ENCODE assay signal across 21 cellular contexts in the genomic region with DNA sequence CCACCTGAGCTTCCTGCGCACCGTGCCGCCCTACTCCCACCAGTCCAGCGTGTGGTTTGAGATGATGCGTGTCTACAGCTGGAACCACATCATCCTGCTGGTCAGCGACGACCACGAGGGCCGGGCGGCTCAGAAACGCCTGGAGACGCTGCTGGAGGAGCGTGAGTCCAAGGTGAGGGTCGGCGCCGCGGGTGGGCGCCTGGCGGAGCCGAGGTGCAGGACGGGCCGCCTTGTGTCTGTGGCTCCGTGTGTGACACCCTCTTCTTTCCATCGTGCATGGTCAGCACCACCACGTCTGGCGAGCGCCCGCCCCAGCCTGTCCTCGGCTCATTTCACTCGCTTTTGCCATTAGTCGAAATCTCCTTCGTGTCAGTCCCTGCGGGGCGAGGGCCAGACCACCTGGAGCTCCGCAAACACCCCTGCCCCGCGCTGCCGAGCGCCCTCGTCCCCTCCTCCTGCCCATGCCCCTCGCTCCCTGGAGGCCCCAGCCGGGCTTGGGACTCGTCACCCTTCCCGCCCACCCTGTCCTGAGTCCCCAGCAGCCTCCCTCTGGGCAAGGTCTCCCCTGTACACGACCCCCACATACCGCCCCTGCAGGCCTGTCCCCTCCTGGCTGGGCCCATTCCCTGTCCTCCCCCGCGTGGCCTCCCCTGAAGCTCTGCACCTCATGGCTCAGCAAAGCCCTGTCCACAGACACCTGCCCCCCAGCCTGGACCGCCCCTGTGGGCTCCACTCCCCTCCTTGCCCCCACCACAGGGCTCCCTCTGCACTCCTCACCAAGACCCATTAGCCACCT. TPM values are rescaled to one million over a fixed set of nuclear protein-coding genes. Genes with fewer than 3 reads are reported as not detected.
A peak's percentile ranks its signal among the peaks of the same experiment; 100 is the strongest.
DNase-seq lines count a peak whose midpoint lies in the region; ATAC-seq, FAIRE-seq and TF ChIP-seq lines count a peak whose summit lies in the region.
"Had no signal": no experiment of that assay in that cellular context is flagged by ENCODE, and none has a peak within 500 bp of the region (broad histone marks: within the 10 kb centered on the region; RNA-seq: fewer than 3 reads in every experiment).

No MANE protein-coding gene starts in this region.

- peaks cover 69% of the 10 kb centered on the region for H3K27me3 Mint-ChIP-seq in stimulated activated naive CD8-positive, alpha-beta T cell treated with anti-CD3 and anti-CD28 coated beads, Interleukin-15, amount 100 ng/mL, for 72 hours

- no peak overlapping the region for H3K56ac ChIP-seq in H1 (replicated peaks; ENCODE audit: insufficient read length, low read depth, low read length)

- peaks cover 0 to 9% (median 0%) of the 10 kb centered on the region in 4 experiments; a peak in 2 of 7 replicates for H3K4me1 ChIP-seq in H1 (replicated peaks in 1 of 4; ENCODE audit: control insufficient read depth in 3 of 4, insufficient read depth in 4 of 4, low read length in 3 of 4)
- H3K4me1 ChIP-seq: Peyer's patch had no signal

- H2BK20ac ChIP-seq in H1 (ENCODE audit: low read length): no peak overlapping the region

- DNase-seq in stimulated activated naive CD8-positive, alpha-beta T cell treated with anti-CD3 and anti-CD28 coated beads, Interleukin-15, amount 100 ng/mL, for 72 hours: no peak
- no peak for DNase-seq in stimulated activated naive CD8-positive, alpha-beta T cell treated with anti-CD3 and anti-CD28 coated beads, Interleukin-15, Interleukin-2, amounts not matched to agents 100 U/mL and 50 U/mL, for 24 hours
- DNase-seq in H1 (ENCODE audit: low read depth in 1 of 2, low spot score in 2 of 2): no peak
- no peak for DNase-seq in T1000 (lab: John Stamatoyannopoulos, UW)
- DNase-seq in DMS114 treated with DMSO at 0.1 percent for 48 hours (lab: John Stamatoyannopoulos, UW; ENCODE audit: unreplicated experiment): no peak
- DNase-seq: AML-193, GF-D8, GM23248, NCI-H1048, NCI-H1436, NCI-H2029, NCI-H2171, NCI-H446, NCI-H526 treated with DMSO at 0.1 percent for 48 hours, Peyer's patch, SIG-M5 had no signal

- H4K8ac ChIP-seq in H1 (ENCODE audit: extremely low read depth, insufficient read depth, low read length): no peak overlapping the region

- no peak overlapping the region for H3K4me2 ChIP-seq in H1 (ENCODE audit: insufficient read depth in 1 of 2, low read depth in 2 of 2, low read length in 2 of 2)

- H2BK120ac ChIP-seq in H1 (replicated peaks; ENCODE audit: low read depth, low read length): no peak overlapping the region

- H3K9me3 ChIP-seq in H1 (ENCODE audit: insufficient read depth in 2 of 2, low read depth in 1 of 2, low read length in 1 of 2): no peaks in the 10 kb centered on the region
- H3K9me3 ChIP-seq: Peyer's patch had no signal

- 0 out of 2 replicates have a peak overlapping the region, but pooled peaks have one; percentile 61 for H2BK15ac ChIP-seq in H1 (ENCODE audit: low read length)

- 83% methylated on average over 35 of the region's 49 CpGs; no CpG with 5 or more reads in 1 of the 2 experiments for WGBS in H1 (ENCODE audit: extremely low coverage in 1 of 2, insufficient coverage in 1 of 2, insufficient read length in 1 of 2, insufficient replicate concordance in 2 of 2, low coverage in 1 of 2, low lambda C conversion rate in 2 of 2, missing lambda C conversion rate in 1 of 2), 2 experiments

- no peak overlapping the region for H3K18ac ChIP-seq in H1 (ENCODE audit: extremely low read depth, low read length)

- CTCF ChIA-PET in H1 (lab: Charles Lee; ENCODE audit: partially characterized antibody): interaction anchor here (0.7 to 1.4 kb wide), 7 partner anchors 15 to 117 kb away, joined by 3 read pairs; no protein-coding TSS in a partner anchor

- no peak overlapping the region for H3K9ac ChIP-seq in H1 (replicated peaks in 1 of 4; ENCODE audit: extremely low read depth in 1 of 4, low read depth in 3 of 4, low read length in 3 of 4)
- H3K9ac ChIP-seq: GM23248 had no signal

- H4K20me1 ChIP-seq in H1 (replicated peaks in 1 of 2; ENCODE audit: control insufficient read depth in 1 of 2, insufficient read depth in 2 of 2, low read length in 2 of 2): peaks cover 0 to 13% of the 10 kb centered on the region in 2 experiments

- H3K27ac ChIP-seq in H1 (ENCODE audit: low read depth, low read length): no peak overlapping the region
- H3K27ac ChIP-seq: GM23248, Peyer's patch had no signal

- no peak overlapping the region for H3K27ac Mint-ChIP-seq in stimulated activated naive CD8-positive, alpha-beta T cell treated with anti-CD3 and anti-CD28 coated beads, Interleukin-15, amount 100 ng/mL, for 72 hours
- H3K27ac Mint-ChIP-seq: CD14-positive monocyte had no signal

- no peak overlapping the region for H3K23ac ChIP-seq in H1 (ENCODE audit: insufficient read length)

- no peaks in the 10 kb centered on the region for H3K36me3 ChIP-seq in H1 (ENCODE audit: control insufficient read depth in 2 of 4, insufficient read depth in 4 of 4, low read length in 3 of 4)
- H3K36me3 ChIP-seq: Peyer's patch had no signal

- no peak overlapping the region for H2BK5ac ChIP-seq in H1 (ENCODE audit: low read depth, low read length)

- no peaks in the 10 kb centered on the region for H3K79me1 ChIP-seq in H1 (ENCODE audit: low read depth, low read length)

- POLR2A ChIA-PET in H1 (lab: Charles Lee; ENCODE audit: partially characterized antibody): interaction anchor here (0.9 to 1.3 kb wide), 2 partner anchors 8 to 77 kb away, joined by 3 to 7 read pairs; partner anchors contain the start of gene GRIN1

- peaks cover 10% of the 10 kb centered on the region for H3K4me1 Mint-ChIP-seq in stimulated activated naive CD8-positive, alpha-beta T cell treated with anti-CD3 and anti-CD28 coated beads, Interleukin-15, amount 100 ng/mL, for 72 hours
- H3K4me1 Mint-ChIP-seq: CD14-positive monocyte had no signal

- no peak overlapping the region for H2BK12ac ChIP-seq in H1 (ENCODE audit: low read depth, low read length)

- no peak overlapping the region for H3K4ac ChIP-seq in H1 (replicated peaks; ENCODE audit: insufficient read length, low read depth, low read length)

- FAIRE-seq in H1 (lab: Jason Lieb, UNC): no peak

- no peaks in the 10 kb centered on the region for H3K23me2 ChIP-seq in H1 (ENCODE audit: low read depth, low read length)

- no peaks in the 10 kb centered on the region for H3K9me3 Mint-ChIP-seq in stimulated activated naive CD8-positive, alpha-beta T cell treated with anti-CD3 and anti-CD28 coated beads, Interleukin-15, amount 100 ng/mL, for 72 hours

- H2AK5ac ChIP-seq in H1 (ENCODE audit: low read depth, low read length): no peak overlapping the region

- TF ChIP-seq RAD21 in Ishikawa (IDR thresholded peaks at IDR 0.05; ENCODE audit: low read depth): no peak
- no peak for TF ChIP-seq RAD21 in H1 (IDR thresholded peaks at IDR 0.05 in 1 of 2, conservative IDR thresholded peaks at IDR 0.05 in 1 of 2; ENCODE audit: low read depth in 2 of 2, low read length in 2 of 2)

- no peak overlapping the region for H3K4me3 ChIP-seq in H1 (ENCODE audit: extremely low read depth in 1 of 4, insufficient read depth in 2 of 4, low read depth in 3 of 4, low read length in 4 of 4)
- H3K4me3 ChIP-seq: GM23248, Peyer's patch had no signal

- H3K4me3 Mint-ChIP-seq in stimulated activated naive CD8-positive, alpha-beta T cell treated with anti-CD3 and anti-CD28 coated beads, Interleukin-15, amount 100 ng/mL, for 72 hours: no peak overlapping the region
- H3K4me3 Mint-ChIP-seq: CD14-positive monocyte had no signal

- H2AFZ ChIP-seq in H1 (ENCODE audit: low read length): no peak overlapping the region
- H2AFZ ChIP-seq: GM23248 had no signal

- TF ChIP-seq EP300 in Ishikawa (IDR thresholded peaks at IDR 0.05; ENCODE audit: borderline replicate concordance): no peak
- no peak for TF ChIP-seq EP300 in H1 (IDR thresholded peaks at IDR 0.05; ENCODE audit: borderline replicate concordance in 1 of 2, low read depth in 2 of 2, low read length in 2 of 2)

- H3K27me3 ChIP-seq in H1 (replicated peaks in 1 of 4; ENCODE audit: control insufficient read depth in 3 of 4, extremely low read depth in 1 of 4, insufficient read depth in 3 of 4, low read length in 3 of 4): peaks cover 0 to 30% (median 26%) of the 10 kb centered on the region in 4 experiments; a peak in 6 of 7 replicates

- peak; percentile 5 for ATAC-seq in stimulated activated naive CD8-positive, alpha-beta T cell treated with anti-CD3 and anti-CD28 coated beads, Interleukin-15, amount 100 ng/mL, for 72 hours
- ATAC-seq in stimulated activated naive CD8-positive, alpha-beta T cell treated with anti-CD3 and anti-CD28 coated beads, Interleukin-15, Interleukin-2, amounts not matched to agents 100 U/mL and 50 U/mL, for 24 hours: no peak
- ATAC-seq in GM18867 (IDR thresholded peaks at IDR 0.05; ENCODE audit: unreplicated experiment): no peak
- ATAC-seq: HCT116 had no signal

- no peaks in the 10 kb centered on the region for H3K79me2 ChIP-seq in H1 (ENCODE audit: control insufficient read depth in 1 of 2, insufficient read depth in 2 of 2, low read length in 2 of 2)

- H4K5ac ChIP-seq in H1 (ENCODE audit: insufficient read length, low read depth, low read length): no peak overlapping the region

- no peak for TF ChIP-seq POLR2A in H1 (IDR thresholded peaks at IDR 0.05; ENCODE audit: control extremely low read depth in 1 of 2, low read depth in 2 of 2, low read length in 2 of 2)

- no peak for TF ChIP-seq CTCF in H1 (IDR thresholded peaks at IDR 0.05; ENCODE audit: control extremely low read depth in 1 of 3, insufficient read depth in 1 of 3, low read depth in 1 of 3, low read length in 3 of 3)

- H3K14ac ChIP-seq in H1 (ENCODE audit: insufficient read length): no peak overlapping the region

- H4K91ac ChIP-seq in H1 (replicated peaks; ENCODE audit: insufficient read length, low read length): no peak overlapping the region

RNA-seq across cellular contexts. Expression of gene GRIN1, which starts 7.0 kb away (rescaled TPM):
- total RNA-seq in H1 (2021; fragmentation: NEBNext Ultra II Directional; extraction: Animal tissue kit (Norgen Biotek cat#: 25700)): 2.1 TPM in 2 replicates
- 0.48 and 1.3 TPM in 2 replicates for polyA plus RNA-seq in H1 (2011; rRNA removed)
- polyA plus RNA-seq in H1 (2011; cell fraction: cytosol; rRNA removed): 1.6 TPM
- 9.3 TPM for polyA plus RNA-seq in H1 (2011; cell fraction: nucleus; rRNA removed)
- 1.1 to 3.2 TPM (median 2.7 TPM) in 4 replicates for polyA plus RNA-seq in H1 (2012, experiment 1 of 2)
- polyA plus RNA-seq in H1 (2012, experiment 2 of 2): 0.91 TPM
- 2.0 TPM for polyA plus RNA-seq in H1 (2013, experiment 1 of 2)
- polyA plus RNA-seq in H1 (2013, experiment 2 of 2): 2.1 TPM
- polyA minus RNA-seq in H1 (2011; rRNA and poly(A)+ RNA removed): 0.39 and 1.5 TPM in 2 replicates
- not detected for polyA minus RNA-seq in H1 (2011; cell fraction: cytosol; rRNA and poly(A)+ RNA removed)
- 3.2 TPM for polyA minus RNA-seq in H1 (2011; cell fraction: nucleus; rRNA and poly(A)+ RNA removed)
- total RNA-seq: Peyer's patch had no signal
- polyA plus RNA-seq: CD14-positive monocyte, GM23248 had no signal

RNA-seq across cellular contexts. Expression of gene LRRC26, which starts 23.9 kb away (rescaled TPM):
- total RNA-seq in H1 (2021; fragmentation: NEBNext Ultra II Directional; extraction: Animal tissue kit (Norgen Biotek cat#: 25700)): 0.34 and 0.36 TPM in 2 replicates
- polyA plus RNA-seq in H1 (2011; rRNA removed): 0.85 and 1.0 TPM in 2 replicates
- polyA plus RNA-seq in H1 (2011; cell fraction: cytosol; rRNA removed): 0.25 TPM
- polyA plus RNA-seq in H1 (2011; cell fraction: nucleus; rRNA removed): 0.60 TPM
- polyA plus RNA-seq in H1 (2012, experiment 1 of 2): 0.75 to 1.2 TPM (median 0.90 TPM) in 3 of 4 replicates, not detected in the other
- polyA plus RNA-seq in H1 (2012, experiment 2 of 2): 0.18 TPM
- 1.1 TPM for polyA plus RNA-seq in H1 (2013, experiment 1 of 2)
- polyA plus RNA-seq in H1 (2013, experiment 2 of 2): 0.74 TPM
- polyA minus RNA-seq in H1 (2011; rRNA and poly(A)+ RNA removed): not detected in 2 replicates
- not detected for polyA minus RNA-seq in H1 (2011; cell fraction: cytosol; rRNA and poly(A)+ RNA removed)
- polyA minus RNA-seq in H1 (2011; cell fraction: nucleus; rRNA and poly(A)+ RNA removed): 0.90 TPM
- total RNA-seq: GM23248, MCF 10A had no signal
- polyA plus RNA-seq: CD14-positive monocyte, GM23248 had no signal

RNA-seq across cellular contexts. Expression of gene TMEM210, which starts 25.9 kb away (rescaled TPM):
- total RNA-seq in H1 (2021; fragmentation: NEBNext Ultra II Directional; extraction: Animal tissue kit (Norgen Biotek cat#: 25700)): not detected in 2 replicates
- polyA plus RNA-seq in H1 (2011; rRNA removed): not detected in 2 replicates
- polyA plus RNA-seq in H1 (2011; cell fraction: cytosol; rRNA removed): not detected
- not detected for polyA plus RNA-seq in H1 (2011; cell fraction: nucleus; rRNA removed)
- polyA plus RNA-seq in H1 (2012, experiment 1 of 2): not detected in 4 replicates
- not detected for polyA plus RNA-seq in H1 (2012, experiment 2 of 2)
- polyA plus RNA-seq in H1 (2013, experiment 1 of 2): not detected
- polyA plus RNA-seq in H1 (2013, experiment 2 of 2): not detected
- not detected in 2 replicates for polyA minus RNA-seq in H1 (2011; rRNA and poly(A)+ RNA removed)
- not detected for polyA minus RNA-seq in H1 (2011; cell fraction: cytosol; rRNA and poly(A)+ RNA removed)
- polyA minus RNA-seq in H1 (2011; cell fraction: nucleus; rRNA and poly(A)+ RNA removed): not detected
- total RNA-seq: GM23248, MCF 10A, Peyer's patch had no signal
- polyA plus RNA-seq: CD14-positive monocyte, GM23248 had no signal

RNA-seq across cellular contexts. Expression of gene DPP7, which starts 31.4 kb away (rescaled TPM):
- total RNA-seq in H1 (2021; fragmentation: NEBNext Ultra II Directional; extraction: Animal tissue kit (Norgen Biotek cat#: 25700)): 21.2 and 21.5 TPM in 2 replicates
- 26.8 and 34.7 TPM in 2 replicates for polyA plus RNA-seq in H1 (2011; rRNA removed)
- 24.1 TPM for polyA plus RNA-seq in H1 (2011; cell fraction: cytosol; rRNA removed)
- polyA plus RNA-seq in H1 (2011; cell fraction: nucleus; rRNA removed): 125 TPM
- 11.3 to 28.6 TPM (median 18.7 TPM) in 4 replicates for polyA plus RNA-seq in H1 (2012, experiment 1 of 2)
- 8.7 TPM for polyA plus RNA-seq in H1 (2012, experiment 2 of 2)
- 28.6 TPM for polyA plus RNA-seq in H1 (2013, experiment 1 of 2)
- polyA plus RNA-seq in H1 (2013, experiment 2 of 2): 28.2 TPM
- polyA minus RNA-seq in H1 (2011; rRNA and poly(A)+ RNA removed): 2.4 and 6.1 TPM in 2 replicates
- 11.8 TPM for polyA minus RNA-seq in H1 (2011; cell fraction: cytosol; rRNA and poly(A)+ RNA removed)
- polyA minus RNA-seq in H1 (2011; cell fraction: nucleus; rRNA and poly(A)+ RNA removed): 10.2 TPM

RNA-seq across cellular contexts. Expression of gene ANAPC2, which starts 42.4 kb away (rescaled TPM):
- 37.7 and 41.9 TPM in 2 replicates for total RNA-seq in H1 (2021; fragmentation: NEBNext Ultra II Directional; extraction: Animal tissue kit (Norgen Biotek cat#: 25700))
- 30.2 and 44.3 TPM in 2 replicates for polyA plus RNA-seq in H1 (2011; rRNA removed)
- polyA plus RNA-seq in H1 (2011; cell fraction: cytosol; rRNA removed): 31.6 TPM
- 198 TPM for polyA plus RNA-seq in H1 (2011; cell fraction: nucleus; rRNA removed)
- 20.7 to 43.2 TPM (median 38.1 TPM) in 4 replicates for polyA plus RNA-seq in H1 (2012, experiment 1 of 2)
- polyA plus RNA-seq in H1 (2012, experiment 2 of 2): 25.6 TPM
- 22.6 TPM for polyA plus RNA-seq in H1 (2013, experiment 1 of 2)
- 17.5 TPM for polyA plus RNA-seq in H1 (2013, experiment 2 of 2)
- 20.4 and 24.8 TPM in 2 replicates for polyA minus RNA-seq in H1 (2011; rRNA and poly(A)+ RNA removed)
- polyA minus RNA-seq in H1 (2011; cell fraction: cytosol; rRNA and poly(A)+ RNA removed): 28.8 TPM
- 67.3 TPM for polyA minus RNA-seq in H1 (2011; cell fraction: nucleus; rRNA and poly(A)+ RNA removed)
